1 cellular context compared by ENCODE assay signal in the genomic region with DNA sequence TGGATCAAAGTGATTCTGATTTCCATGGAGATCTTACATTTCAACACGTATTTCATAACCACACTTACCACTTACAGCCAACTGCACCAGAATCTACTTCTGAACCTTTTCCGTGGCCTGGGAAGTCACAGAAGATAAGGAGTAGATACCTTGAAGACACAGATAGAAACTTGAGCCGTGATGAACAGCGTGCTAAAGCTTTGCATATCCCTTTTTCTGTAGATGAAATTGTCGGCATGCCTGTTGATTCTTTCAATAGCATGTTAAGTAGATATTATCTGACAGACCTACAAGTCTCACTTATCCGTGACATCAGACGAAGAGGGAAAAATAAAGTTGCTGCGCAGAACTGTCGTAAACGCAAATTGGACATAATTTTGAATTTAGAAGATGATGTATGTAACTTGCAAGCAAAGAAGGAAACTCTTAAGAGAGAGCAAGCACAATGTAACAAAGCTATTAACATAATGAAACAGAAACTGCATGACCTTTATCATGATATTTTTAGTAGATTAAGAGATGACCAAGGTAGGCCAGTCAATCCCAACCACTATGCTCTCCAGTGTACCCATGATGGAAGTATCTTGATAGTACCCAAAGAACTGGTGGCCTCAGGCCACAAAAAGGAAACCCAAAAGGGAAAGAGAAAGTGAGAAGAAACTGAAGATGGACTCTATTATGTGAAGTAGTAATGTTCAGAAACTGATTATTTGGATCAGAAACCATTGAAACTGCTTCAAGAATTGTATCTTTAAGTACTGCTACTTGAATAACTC.
TF ChIP-seq lines count a peak whose summit lies in the region.

No MANE protein-coding gene starts in this region.

TF ChIP-seq in endothelial cell of umbilical vein, 7 proteins besides CTCF, POLR2A, EP300 and RAD21:
- peak; percentile 21 for TF ChIP-seq POLR2AphosphoS5 (IDR thresholded peaks at IDR 0.05; ENCODE audit: insufficient read depth, low read depth, low read length)
